ENCODE assay signal across 1 cellular context in genomic region chr2:15122915-15123314, GRCh38.
TF ChIP-seq lines count a peak whose summit lies in the region.

No MANE protein-coding gene starts in this region.

TF ChIP-seq in HepG2, 621 proteins besides CTCF, POLR2A, EP300 and RAD21:
- no peak for TF ChIP-seq XBP1 (CRISPR knock-in tag; IDR thresholded peaks at IDR 0.05)
- peak; percentile 65 for TF ChIP-seq NFE2L2 (IDR thresholded peaks at IDR 0.05; ENCODE audit: low read length)
- TF ChIP-seq MAFK (conservative IDR thresholded peaks at IDR 0.05 in 1 of 2, IDR thresholded peaks at IDR 0.05 in 1 of 2; ENCODE audit: low read length in 2 of 2): 0 out of 4 replicates have a peak, but pooled peaks of 1 of the 2 experiments have one; percentile 8
- no peak for TF ChIP-seq MEIS1 (CRISPR knock-in tag; IDR thresholded peaks at IDR 0.05; ENCODE audit: borderline replicate concordance)
- TF ChIP-seq CBX5 (CRISPR knock-in tag; IDR thresholded peaks at IDR 0.05; ENCODE audit: borderline replicate concordance): no peak
- no peak for TF ChIP-seq ZNF296 (CRISPR knock-in tag; conservative IDR thresholded peaks at IDR 0.05)
- TF ChIP-seq RFXAP (CRISPR knock-in tag; IDR thresholded peaks at IDR 0.05; ENCODE audit: borderline replicate concordance): no peak
- no peak for TF ChIP-seq HNRNPUL1 (IDR thresholded peaks at IDR 0.05; ENCODE audit: low read depth, low read length)
- TF ChIP-seq HMG20B (CRISPR knock-in tag; conservative IDR thresholded peaks at IDR 0.05): no peak
- no peak for TF ChIP-seq ZNF251 (CRISPR knock-in tag; IDR thresholded peaks at IDR 0.05)
- TF ChIP-seq, protein P1, sequence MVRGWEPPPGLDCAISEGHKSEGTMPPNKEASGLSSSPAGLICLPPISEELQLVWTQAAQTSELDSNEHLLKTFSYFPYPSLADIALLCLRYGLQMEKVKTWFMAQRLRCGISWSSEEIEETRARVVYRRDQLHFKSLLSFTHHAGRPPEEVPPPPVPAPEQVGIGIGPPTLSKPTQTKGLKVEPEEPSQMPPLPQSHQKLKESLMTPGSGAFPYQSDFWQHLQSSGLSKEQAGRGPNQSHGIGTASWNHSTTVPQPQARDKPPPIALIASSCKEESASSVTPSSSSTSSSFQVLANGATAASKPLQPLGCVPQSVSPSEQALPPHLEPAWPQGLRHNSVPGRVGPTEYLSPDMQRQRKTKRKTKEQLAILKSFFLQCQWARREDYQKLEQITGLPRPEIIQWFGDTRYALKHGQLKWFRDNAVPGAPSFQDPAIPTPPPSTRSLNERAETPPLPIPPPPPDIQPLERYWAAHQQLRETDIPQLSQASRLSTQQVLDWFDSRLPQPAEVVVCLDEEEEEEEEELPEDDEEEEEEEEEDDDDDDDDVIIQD (CRISPR knock-in tag; IDR thresholded peaks at IDR 0.05; ENCODE audit: low read depth): no peak
- no peak for TF ChIP-seq ZNF773 (CRISPR knock-in tag; IDR thresholded peaks at IDR 0.05; ENCODE audit: borderline replicate concordance)
- TF ChIP-seq, protein P2, sequence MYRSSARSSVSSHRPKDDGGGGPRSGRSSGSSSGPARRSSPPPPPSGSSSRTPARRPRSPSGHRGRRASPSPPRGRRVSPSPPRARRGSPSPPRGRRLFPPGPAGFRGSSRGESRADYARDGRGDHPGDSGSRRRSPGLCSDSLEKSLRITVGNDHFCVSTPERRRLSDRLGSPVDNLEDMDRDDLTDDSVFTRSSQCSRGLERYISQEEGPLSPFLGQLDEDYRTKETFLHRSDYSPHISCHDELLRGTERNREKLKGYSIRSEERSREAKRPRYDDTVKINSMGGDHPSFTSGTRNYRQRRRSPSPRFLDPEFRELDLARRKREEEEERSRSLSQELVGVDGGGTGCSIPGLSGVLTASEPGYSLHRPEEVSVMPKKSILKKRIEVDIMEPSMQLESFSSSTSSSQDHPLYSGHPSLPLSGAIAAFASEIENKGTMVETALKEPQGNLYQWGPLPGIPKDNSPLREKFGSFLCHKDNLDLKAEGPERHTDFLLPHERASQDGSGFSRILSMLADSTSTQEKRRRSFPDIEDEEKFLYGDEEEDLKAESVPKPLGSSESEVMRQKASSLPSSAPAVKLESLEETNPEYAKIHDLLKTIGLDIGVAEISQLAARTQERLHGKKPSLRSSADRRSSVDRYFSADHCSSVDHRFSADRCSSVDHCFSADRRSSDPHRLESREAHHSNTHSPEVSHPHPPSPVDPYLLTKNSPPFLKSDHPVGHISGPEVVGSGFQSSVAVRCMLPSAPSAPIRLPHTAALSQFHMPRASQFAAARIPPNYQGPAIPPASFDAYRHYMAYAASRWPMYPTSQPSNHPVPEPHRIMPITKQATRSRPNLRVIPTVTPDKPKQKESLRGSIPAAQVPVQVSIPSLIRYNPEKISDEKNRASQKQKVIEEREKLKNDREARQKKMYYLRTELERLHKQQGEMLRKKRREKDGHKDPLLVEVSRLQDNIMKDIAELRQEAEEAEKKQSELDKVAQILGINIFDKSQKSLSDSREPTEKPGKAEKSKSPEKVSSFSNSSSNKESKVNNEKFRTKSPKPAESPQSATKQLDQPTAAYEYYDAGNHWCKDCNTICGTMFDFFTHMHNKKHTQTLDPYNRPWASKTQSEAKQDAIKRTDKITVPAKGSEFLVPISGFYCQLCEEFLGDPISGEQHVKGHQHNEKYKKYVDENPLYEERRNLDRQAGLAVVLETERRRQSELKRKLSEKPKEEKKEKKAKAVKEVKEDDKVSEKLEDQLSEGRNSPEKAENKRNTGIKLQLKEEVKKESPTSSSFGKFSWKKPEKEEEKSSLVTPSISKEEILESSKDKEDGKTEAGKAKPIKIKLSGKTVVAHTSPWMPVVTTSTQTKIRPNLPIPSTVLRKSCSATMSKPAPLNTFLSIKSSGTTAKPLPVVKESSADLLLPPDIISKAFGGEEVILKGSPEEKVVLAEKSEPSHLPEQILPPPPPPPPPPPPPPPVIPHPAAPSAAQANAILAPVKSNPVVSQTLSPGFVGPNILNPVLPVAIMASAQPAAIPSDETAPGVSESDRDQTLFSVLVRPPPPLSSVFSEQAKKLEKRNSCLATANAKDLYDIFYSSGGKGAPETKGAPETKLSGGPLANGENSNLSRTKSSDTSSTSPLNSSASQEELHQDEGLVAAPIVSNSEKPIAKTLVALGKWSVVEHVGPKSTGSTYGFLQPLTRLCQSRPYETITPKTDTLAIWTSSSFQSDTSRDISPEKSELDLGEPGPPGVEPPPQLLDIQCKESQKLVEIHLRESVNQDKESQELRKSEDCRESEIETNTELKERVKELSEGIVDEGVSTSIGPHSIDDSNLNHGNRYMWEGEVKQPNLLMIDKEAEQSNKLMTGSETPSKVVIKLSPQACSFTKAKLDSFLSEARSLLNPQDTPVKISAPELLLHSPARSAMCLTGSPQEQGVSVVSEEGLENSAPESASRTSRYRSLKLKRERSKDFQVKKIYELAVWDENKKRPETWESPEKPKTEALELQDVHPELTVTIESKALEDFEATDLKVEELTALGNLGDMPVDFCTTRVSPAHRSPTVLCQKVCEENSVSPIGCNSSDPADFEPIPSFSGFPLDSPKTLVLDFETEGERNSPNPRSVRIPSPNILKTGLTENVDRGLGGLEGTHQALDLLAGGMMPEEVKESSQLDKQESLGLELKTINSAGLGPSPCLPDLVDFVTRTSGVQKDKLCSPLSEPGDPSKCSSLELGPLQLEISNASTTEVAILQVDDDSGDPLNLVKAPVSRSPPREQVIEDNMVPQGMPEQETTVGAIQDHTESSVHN (CRISPR knock-in tag; IDR thresholded peaks at IDR 0.05): no peak
- TF ChIP-seq TRAFD1 (CRISPR knock-in tag; IDR thresholded peaks at IDR 0.05; ENCODE audit: borderline replicate concordance): no peak
- peak; percentile 52 for TF ChIP-seq FOSL2 (CRISPR knock-in tag; IDR thresholded peaks at IDR 0.05)
- no peak for TF ChIP-seq SRF (IDR thresholded peaks at IDR 0.05; ENCODE audit: low read depth, low read length)
- TF ChIP-seq NCOA2 (CRISPR knock-in tag; IDR thresholded peaks at IDR 0.05): no peak
- TF ChIP-seq, protein P3, sequence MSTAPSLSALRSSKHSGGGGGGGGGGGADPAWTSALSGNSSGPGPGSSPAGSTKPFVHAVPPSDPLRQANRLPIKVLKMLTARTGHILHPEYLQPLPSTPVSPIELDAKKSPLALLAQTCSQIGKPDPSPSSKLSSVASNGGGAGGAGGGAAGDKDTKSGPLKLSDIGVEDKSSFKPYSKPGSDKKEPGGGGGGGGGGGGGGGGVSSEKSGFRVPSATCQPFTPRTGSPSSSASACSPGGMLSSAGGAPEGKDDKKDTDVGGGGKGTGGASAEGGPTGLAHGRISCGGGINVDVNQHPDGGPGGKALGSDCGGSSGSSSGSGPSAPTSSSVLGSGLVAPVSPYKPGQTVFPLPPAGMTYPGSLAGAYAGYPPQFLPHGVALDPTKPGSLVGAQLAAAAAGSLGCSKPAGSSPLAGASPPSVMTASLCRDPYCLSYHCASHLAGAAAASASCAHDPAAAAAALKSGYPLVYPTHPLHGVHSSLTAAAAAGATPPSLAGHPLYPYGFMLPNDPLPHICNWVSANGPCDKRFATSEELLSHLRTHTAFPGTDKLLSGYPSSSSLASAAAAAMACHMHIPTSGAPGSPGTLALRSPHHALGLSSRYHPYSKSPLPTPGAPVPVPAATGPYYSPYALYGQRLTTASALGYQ (CRISPR knock-in tag; IDR thresholded peaks at IDR 0.05): no peak
- no peak for TF ChIP-seq ZNF784 (CRISPR knock-in tag; IDR thresholded peaks at IDR 0.05; ENCODE audit: borderline replicate concordance)
- no peak for TF ChIP-seq FOXK2 (IDR thresholded peaks at IDR 0.05)
- TF ChIP-seq NFE2 (CRISPR knock-in tag; IDR thresholded peaks at IDR 0.05): peak; percentile 27; the same call in 1 of the 2 replicates
- TF ChIP-seq KAT2B (IDR thresholded peaks at IDR 0.05; ENCODE audit: borderline replicate concordance, low read depth, low read length): no peak
- no peak for TF ChIP-seq FOXK1 (CRISPR knock-in tag; IDR thresholded peaks at IDR 0.05; ENCODE audit: borderline replicate concordance, low read depth)
- no peak for TF ChIP-seq ATF2 (CRISPR knock-in tag; IDR thresholded peaks at IDR 0.05)
- TF ChIP-seq YEATS4 (CRISPR knock-in tag; IDR thresholded peaks at IDR 0.05; ENCODE audit: borderline replicate concordance): no peak
- TF ChIP-seq SMARCE1 (IDR thresholded peaks at IDR 0.05; ENCODE audit: borderline replicate concordance): no peak
- no peak for TF ChIP-seq HOXD1 (CRISPR knock-in tag; IDR thresholded peaks at IDR 0.05)
- TF ChIP-seq ZNF501 (CRISPR knock-in tag; IDR thresholded peaks at IDR 0.05): no peak
- TF ChIP-seq TEAD3 (CRISPR knock-in tag; optimal IDR thresholded peaks at IDR 0.05; ENCODE audit: borderline replicate concordance): no peak
- no peak for TF ChIP-seq SUZ12 (IDR thresholded peaks at IDR 0.05; ENCODE audit: low read depth, low read length)
- no peak for TF ChIP-seq ZIK1 (CRISPR knock-in tag; IDR thresholded peaks at IDR 0.05; ENCODE audit: borderline replicate concordance, low read depth)
- no peak for TF ChIP-seq ZFP91 (CRISPR knock-in tag; IDR thresholded peaks at IDR 0.05; ENCODE audit: borderline replicate concordance)
- TF ChIP-seq ZBTB38 (CRISPR knock-in tag; IDR thresholded peaks at IDR 0.05): no peak
